15 cellular contexts compared by ENCODE assay signal in the genomic region with DNA sequence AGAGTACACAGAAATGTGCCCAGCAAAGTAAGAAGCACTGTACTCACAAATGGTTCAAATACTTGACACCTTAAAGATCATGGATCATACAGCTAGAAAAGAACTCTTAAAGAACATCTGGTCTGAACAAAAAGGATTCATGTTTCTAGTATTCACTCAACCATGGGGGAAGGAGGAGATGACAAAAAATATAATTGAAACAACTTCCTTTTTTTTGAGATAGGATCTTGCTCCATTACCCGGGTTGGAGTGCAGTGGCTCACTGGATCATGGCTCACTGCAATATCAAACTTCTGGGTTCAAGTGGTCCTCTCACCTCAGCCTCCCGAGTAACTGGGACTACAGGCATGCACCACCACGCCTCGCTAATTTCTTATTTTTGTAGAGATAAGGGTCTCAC. TPM values are rescaled to one million over a fixed set of nuclear protein-coding genes. Genes with fewer than 3 reads are reported as not detected.
DNase-seq lines count a peak whose midpoint lies in the region; ATAC-seq and TF ChIP-seq lines count a peak whose summit lies in the region.
"Had no signal": no experiment of that assay in that cellular context is flagged by ENCODE, and none has a peak within 500 bp of the region (broad histone marks: within the 10 kb centered on the region; RNA-seq: fewer than 3 reads in every experiment).

No MANE protein-coding gene starts in this region.

- H3K4me3 ChIP-seq in esophagus muscularis mucosa = no peak overlapping the region
- no peak overlapping the region for H3K4me3 ChIP-seq in H7 (ENCODE audit: insufficient read depth, low read depth, low read length)
- no peak overlapping the region for H3K4me3 ChIP-seq in colonic mucosa
- H3K4me3 ChIP-seq: dorsolateral prefrontal cortex had no signal

- H3K4me3 Mint-ChIP-seq in Calu3 (ENCODE audit: low read depth, unreplicated experiment) = peak overlapping the region; percentile 52
- H3K4me3 Mint-ChIP-seq: activated CD4-positive, alpha-beta memory T cell treated with anti-CD3 and anti-CD28 coated beads for 36 hours had no signal

- TF ChIP-seq CTCF in Calu3 (IDR thresholded peaks at IDR 0.05; ENCODE audit: unreplicated experiment) = no peak
- no peak for TF ChIP-seq CTCF in esophagus muscularis mucosa (IDR thresholded peaks at IDR 0.05)
- no peak for TF ChIP-seq CTCF in colonic mucosa (IDR thresholded peaks at IDR 0.05)

- 85% methylated on average over 4 of the region's 4 CpGs for WGBS in esophagus muscularis mucosa

- intact Hi-C loops in Calu3 (cut with micrococcal nuclease; ENCODE audit: unreplicated experiment) = loop anchor here (10.0 kb wide), 1 partner anchor 396 kb away; no protein-coding TSS in a partner anchor
- intact Hi-C loops in esophagus muscularis mucosa (cut with DNase I) = no loop called here
- intact Hi-C loops in colonic mucosa (cut with DNase I) = no loop called here

- no peaks in the 10 kb centered on the region for H3K27me3 ChIP-seq in esophagus muscularis mucosa
- no peaks in the 10 kb centered on the region for H3K27me3 ChIP-seq in H7 (ENCODE audit: control insufficient read depth, insufficient read depth, low read length)
- H3K27me3 ChIP-seq in colonic mucosa = no peaks in the 10 kb centered on the region
- H3K27me3 ChIP-seq: dorsolateral prefrontal cortex had no signal

- no peaks in the 10 kb centered on the region for H3K9me3 ChIP-seq in esophagus muscularis mucosa
- no peaks in the 10 kb centered on the region for H3K9me3 ChIP-seq in colonic mucosa

- ATAC-seq in GM18519 (IDR thresholded peaks at IDR 0.05; ENCODE audit: low FRiP score, unreplicated experiment) = no peak

- no peaks in the 10 kb centered on the region for H3K27me3 Mint-ChIP-seq in Calu3 (ENCODE audit: unreplicated experiment)
- H3K27me3 Mint-ChIP-seq: activated CD4-positive, alpha-beta memory T cell treated with anti-CD3 and anti-CD28 coated beads for 36 hours had no signal

- H3K27ac ChIP-seq in esophagus muscularis mucosa (replicated peaks in 1 of 4) (peak overlapping the region in 3 of 4 donors; percentile 3 to 31 (median 28)), colonic mucosa (no peak overlapping the region)
- H3K27ac ChIP-seq: dorsolateral prefrontal cortex had no signal

- no TSS peak for BruUV-seq in Calu3 (replicated peaks; lab: Mats Ljungman, UMichigan)

- CTCF ChIA-PET in Calu3 (lab: Charles Lee) = no interaction called here

- peaks cover 68% of the 10 kb centered on the region for H3K36me3 Mint-ChIP-seq in Calu3 (ENCODE audit: insufficient read depth, unreplicated experiment)

- TF ChIP-seq EP300 in esophagus muscularis mucosa (IDR thresholded peaks at IDR 0.05) = no peak

- H3K36me3 ChIP-seq in esophagus muscularis mucosa (peaks cover 14 to 32% (median 23%) of the 10 kb centered on the region in 4 donors), H7 (replicated peaks; ENCODE audit: control insufficient read depth, insufficient read depth, low read length) (peaks cover 7% of the 10 kb centered on the region), colonic mucosa (peaks cover 10% of the 10 kb centered on the region)

- DNase-seq in AML-193 (lab: John Stamatoyannopoulos, UW) = peak; percentile 20 to 34
- DNase-seq in Calu3 = no peak
- peak; percentile 63 for DNase-seq in OCI-M1 (lab: John Stamatoyannopoulos, UW)
- DNase-seq in esophagus muscularis mucosa (ENCODE audit: extremely low spot score) = no peak
- DNase-seq in H7 = no peak
- DNase-seq in colonic mucosa = no peak
- no peak for DNase-seq in hypothalamus (lab: John Stamatoyannopoulos, UW)
- DNase-seq: activated CD4-positive, alpha-beta memory T cell treated with anti-CD3 and anti-CD28 coated beads for 36 hours; amygdala; dorsolateral prefrontal cortex; foreskin melanocyte; NCI-H2227 treated with DMSO at 0.1 percent for 48 hours; stimulated activated naive CD4-positive, alpha-beta T cell; T-helper 1 cell had no signal

- peaks cover 39% of the 10 kb centered on the region for H3K4me1 Mint-ChIP-seq in Calu3 (ENCODE audit: low read depth, unreplicated experiment)

- H3K9ac ChIP-seq in colonic mucosa (ENCODE audit: low read depth in 2 of 2, low read length in 2 of 2) = no peak overlapping the region

- no peak for TF ChIP-seq POLR2A in esophagus muscularis mucosa (IDR thresholded peaks at IDR 0.05; ENCODE audit: low read depth)

- H3K27ac Mint-ChIP-seq in Calu3 (ENCODE audit: unreplicated experiment) = peak overlapping the region; percentile 20
- H3K27ac Mint-ChIP-seq: activated CD4-positive, alpha-beta memory T cell treated with anti-CD3 and anti-CD28 coated beads for 36 hours had no signal

- H3K4me1 ChIP-seq in esophagus muscularis mucosa (peaks cover 54 to 96% (median 71%) of the 10 kb centered on the region in 4 donors), colonic mucosa (peaks cover 19% of the 10 kb centered on the region)

- H3K9me3 Mint-ChIP-seq in Calu3 (ENCODE audit: low read depth, unreplicated experiment) = no peaks in the 10 kb centered on the region
- H3K9me3 Mint-ChIP-seq: activated CD4-positive, alpha-beta memory T cell treated with anti-CD3 and anti-CD28 coated beads for 36 hours had no signal

RNA-seq across cellular contexts. Expression of a gene that starts 6.0 kb away (rescaled TPM):
- total RNA-seq in Calu3 (2022) = 161 and 169 TPM in 2 replicates
- total RNA-seq in esophagus muscularis mucosa = 100 to 1,000 TPM in 2 of 4 donors, 10 to 100 TPM in 2; 86.8 to 113 (median 94.4) TPM
- total RNA-seq in H7 (2014; rRNA removed; shearing (Covaris generic)) = 245 and 292 TPM in 2 replicates
- 100 to 1,000 TPM; 135 to 149 TPM for total RNA-seq in colonic mucosa

Comparison
In these comparisons a context has a peak if more than half of its experiments do, and no peak if none do; other contexts are left out.
1. DNase-seq: peak in AML-193 (2 of 2) and OCI-M1 (single experiment); none in Calu3 (single experiment), esophagus muscularis mucosa (single experiment), H7 (single experiment), colonic mucosa (single experiment) and hypothalamus (0 of 51).